Comparison of ENCODE assay signal across 18 cellular contexts in genomic region chr6:30063315-30063714, GRCh38. TPM values are rescaled to one million over a fixed set of nuclear protein-coding genes. Genes with fewer than 3 reads are reported as not detected.
DNase-seq lines count a peak whose midpoint lies in the region; ATAC-seq, FAIRE-seq and TF ChIP-seq lines count a peak whose summit lies in the region.
"Had no signal": no experiment of that assay in that cellular context is flagged by ENCODE, and none has a peak within 500 bp of the region (broad histone marks: within the 10 kb centered on the region; RNA-seq: fewer than 3 reads in every experiment).

No MANE protein-coding gene starts in this region.

- no peak overlapping the region for H3K4me3 ChIP-seq in kidney (ENCODE audit: low read length in 2 of 2)
- H3K4me3 ChIP-seq: A549, body of pancreas, PC-9, SK-N-MC had no signal

- no peaks in the 10 kb centered on the region for H3K9me3 Mint-ChIP-seq in activated CD4-positive, alpha-beta T cell treated with anti-CD3 and anti-CD28 coated beads, Interleukin-2, amount 10 ng/mL, durations not matched to agents 24 days and 14 days
- no peaks in the 10 kb centered on the region for H3K9me3 Mint-ChIP-seq in HFFc6
- peaks cover 0 to 4% of the 10 kb centered on the region in 2 donors for H3K9me3 Mint-ChIP-seq in activated naive CD4-positive, alpha-beta T cell treated with anti-CD3 and anti-CD28 coated beads, Interleukin-2, amount 50 U/mL, for 72 hours
- H3K9me3 Mint-ChIP-seq in natural killer cell = no peaks in the 10 kb centered on the region

- peaks cover 46% of the 10 kb centered on the region for H3K36me3 Mint-ChIP-seq in activated CD4-positive, alpha-beta T cell treated with anti-CD3 and anti-CD28 coated beads, Interleukin-2, amount 10 ng/mL, durations not matched to agents 24 days and 14 days (ENCODE audit: low read depth)
- H3K36me3 Mint-ChIP-seq in HFFc6 (ENCODE audit: low read depth) (peaks cover 28% of the 10 kb centered on the region), natural killer cell (peaks cover 6% of the 10 kb centered on the region)
- H3K36me3 Mint-ChIP-seq in activated naive CD4-positive, alpha-beta T cell treated with anti-CD3 and anti-CD28 coated beads, Interleukin-2, amount 50 U/mL, for 72 hours = peaks cover 34 to 51% of the 10 kb centered on the region in 2 donors

- no peak overlapping the region for H3K9ac ChIP-seq in kidney (ENCODE audit: low read length in 2 of 2)

- peaks cover 3% of the 10 kb centered on the region for H3K27me3 Mint-ChIP-seq in activated CD4-positive, alpha-beta T cell treated with anti-CD3 and anti-CD28 coated beads, Interleukin-2, amount 10 ng/mL, durations not matched to agents 24 days and 14 days
- H3K27me3 Mint-ChIP-seq in HFFc6 (ENCODE audit: insufficient read depth) (peaks cover 9% of the 10 kb centered on the region), natural killer cell (ENCODE audit: low read depth in 2 of 2) (no peaks in the 10 kb centered on the region)

- H3K4me3 Mint-ChIP-seq in activated CD4-positive, alpha-beta T cell treated with anti-CD3 and anti-CD28 coated beads, Interleukin-2, amount 10 ng/mL, durations not matched to agents 24 days and 14 days = peak overlapping the region; percentile 42
- H3K4me3 Mint-ChIP-seq in HFFc6 (peak overlapping the region; percentile 59), natural killer cell (peak overlapping the region; percentile 32)

- intact Hi-C loops in activated CD4-positive, alpha-beta T cell treated with anti-CD3 and anti-CD28 coated beads, Interleukin-2, amount 10 ng/mL, durations not matched to agents 24 days and 14 days (cut with micrococcal nuclease) = loop anchor here (5.0 to 10.0 kb wide), 4 partner anchors 96 to 551 kb away; partner anchors contain the start of genes GNL1, HLA-F, MRPS18B and PPP1R10
- intact Hi-C loops in natural killer cell (cut with micrococcal nuclease) (loop anchor here (5.0 kb wide), 1 partner anchor 121 kb away; the partner anchor contains the start of gene HLA-A), kidney (cut with DNase I) (no loop called here)

- no peaks in the 10 kb centered on the region for H3K9me3 ChIP-seq in kidney (ENCODE audit: control insufficient read depth in 1 of 2, low read length in 2 of 2)
- H3K9me3 ChIP-seq: A549, body of pancreas had no signal

- no peak overlapping the region for H3K27ac ChIP-seq in kidney (ENCODE audit: low read depth in 2 of 2, low read length in 2 of 2)
- H3K27ac ChIP-seq: A549, PC-9, SK-N-MC, WERI-Rb-1 had no signal

- TF ChIP-seq CTCF in HFFc6 (IDR thresholded peaks at IDR 0.05) = no peak
- no peak for TF ChIP-seq CTCF in natural killer cell (IDR thresholded peaks at IDR 0.05)
- no peak for TF ChIP-seq CTCF in kidney (IDR thresholded peaks at IDR 0.05; ENCODE audit: borderline replicate concordance, extremely low read depth, insufficient read depth)

- H3K4me1 ChIP-seq in kidney (ENCODE audit: control insufficient read depth in 1 of 2, insufficient read depth in 1 of 2, low read depth in 1 of 2, low read length in 2 of 2) = peaks cover 5 to 20% of the 10 kb centered on the region in 2 donors

- H3K4me1 Mint-ChIP-seq in activated CD4-positive, alpha-beta T cell treated with anti-CD3 and anti-CD28 coated beads, Interleukin-2, amount 10 ng/mL, durations not matched to agents 24 days and 14 days = peaks cover 43% of the 10 kb centered on the region
- H3K4me1 Mint-ChIP-seq in HFFc6 (ENCODE audit: low read depth) (peaks cover 61% of the 10 kb centered on the region), natural killer cell (peaks cover 54 to 58% of the 10 kb centered on the region in 2 donors)

- ATAC-seq in activated naive CD4-positive, alpha-beta T cell treated with anti-CD3 and anti-CD28 coated beads, Interleukin-2, amount 50 U/mL, for 72 hours = no peak
- ATAC-seq in natural killer cell = no peak
- ATAC-seq: A549, body of pancreas had no signal

- DNase-seq in activated CD4-positive, alpha-beta T cell treated with anti-CD3 and anti-CD28 coated beads, Interleukin-2, amount 10 ng/mL, durations not matched to agents 24 days and 14 days = no peak
- no peak for DNase-seq in activated CD4-positive, alpha-beta T cell treated with anti-CD3 and anti-CD28 coated beads for 1 hour
- DNase-seq in HFFc6 (no peak), natural killer cell (no peak), GDM1 (lab: John Stamatoyannopoulos, UW) (no peak), kidney (no peak), activated gamma-delta T cell treated with Interleukin-2 at 50 U/mL for 16 hours (no peak)
- no peak for DNase-seq in activated naive CD4-positive, alpha-beta T cell treated with anti-CD3 and anti-CD28 coated beads, Interleukin-2, amount 50 U/mL, for 72 hours (ENCODE audit: low spot score in 2 of 2)
- DNase-seq: body of pancreas; effector CD4-positive, alpha-beta T cell; Kasumi-1; NCI-H187; NCI-H510A; PC-9; WERI-Rb-1 had no signal

- no peak overlapping the region for H3K27ac Mint-ChIP-seq in activated CD4-positive, alpha-beta T cell treated with anti-CD3 and anti-CD28 coated beads, Interleukin-2, amount 10 ng/mL, durations not matched to agents 24 days and 14 days
- H3K27ac Mint-ChIP-seq in HFFc6 (no peak overlapping the region), natural killer cell (peak overlapping the region; percentile 98 to 99)
- peak overlapping the region; percentile 64 to 67 for H3K27ac Mint-ChIP-seq in activated naive CD4-positive, alpha-beta T cell treated with anti-CD3 and anti-CD28 coated beads, Interleukin-2, amount 50 U/mL, for 72 hours

- no peak for FAIRE-seq in kidney (lab: Jason Lieb, UNC)
- FAIRE-seq: A549 had no signal

- H3K36me3 ChIP-seq in kidney (ENCODE audit: control insufficient read depth in 1 of 2, insufficient read depth in 2 of 2, low read length in 2 of 2) = no peaks in the 10 kb centered on the region

RNA-seq across cellular contexts. Expression of gene POLR1H, which starts 2.2 kb away (rescaled TPM):
- total RNA-seq in activated CD4-positive, alpha-beta T cell treated with anti-CD3 and anti-CD28 coated beads, Interleukin-2, amount 10 ng/mL, durations not matched to agents 24 days and 14 days = 85.6 and 87.0 TPM in 2 replicates
- 10 to 100 TPM; 18.6 to 28.3 (median 23.9) TPM for total RNA-seq in HFFc6 (2021; fragmentation: NEBNext Ultra II Directional; extraction: Animal tissue kit (Norgen Biotek cat#: 25700))
- 10 to 100 TPM; 52.7 to 65.6 TPM for total RNA-seq in activated naive CD4-positive, alpha-beta T cell treated with anti-CD3 and anti-CD28 coated beads, Interleukin-2, amount 50 U/mL, for 72 hours
- total RNA-seq in natural killer cell (10 to 100 TPM; 21.0 to 36.2 (median 28.5) TPM), kidney (23.3 TPM)
- polyA plus RNA-seq in kidney (ENCODE audit: insufficient read depth, low read depth, low replicate concordance) = 52.8 TPM

RNA-seq across cellular contexts. Expression of gene PPP1R11, which starts 3.7 kb away (rescaled TPM):
- 60.9 and 61.1 TPM in 2 replicates for total RNA-seq in activated CD4-positive, alpha-beta T cell treated with anti-CD3 and anti-CD28 coated beads, Interleukin-2, amount 10 ng/mL, durations not matched to agents 24 days and 14 days
- 10 to 100 TPM; 47.1 to 61.7 (median 53.2) TPM for total RNA-seq in HFFc6 (2021; fragmentation: NEBNext Ultra II Directional; extraction: Animal tissue kit (Norgen Biotek cat#: 25700))
- total RNA-seq in activated naive CD4-positive, alpha-beta T cell treated with anti-CD3 and anti-CD28 coated beads, Interleukin-2, amount 50 U/mL, for 72 hours = 10 to 100 TPM; 48.5 to 53.3 TPM
- total RNA-seq in natural killer cell (10 to 100 TPM; 52.9 to 75.3 (median 61.1) TPM), kidney (71.6 TPM)
- polyA plus RNA-seq in kidney (ENCODE audit: insufficient read depth, low read depth, low replicate concordance) = 78.3 TPM

RNA-seq across cellular contexts. Expression of gene RNF39, which starts 12.3 kb away (rescaled TPM):
- not detected in 2 replicates for total RNA-seq in activated CD4-positive, alpha-beta T cell treated with anti-CD3 and anti-CD28 coated beads, Interleukin-2, amount 10 ng/mL, durations not matched to agents 24 days and 14 days
- total RNA-seq in HFFc6 (2021; fragmentation: NEBNext Ultra II Directional; extraction: Animal tissue kit (Norgen Biotek cat#: 25700)) = not detected
- total RNA-seq in activated naive CD4-positive, alpha-beta T cell treated with anti-CD3 and anti-CD28 coated beads, Interleukin-2, amount 50 U/mL, for 72 hours = not detected
- total RNA-seq in natural killer cell (not detected), kidney (1.3 TPM)
- polyA plus RNA-seq in kidney (ENCODE audit: insufficient read depth, low read depth, low replicate concordance) = not detected
- total RNA-seq: temporal lobe had no signal
- polyA plus RNA-seq: A549 had no signal

RNA-seq across cellular contexts. Expression of gene TRIM31, which starts 49.6 kb away (rescaled TPM):
- 0.09 TPM in 1 of 2 replicates, not detected in the other for total RNA-seq in activated CD4-positive, alpha-beta T cell treated with anti-CD3 and anti-CD28 coated beads, Interleukin-2, amount 10 ng/mL, durations not matched to agents 24 days and 14 days
- total RNA-seq in HFFc6 (2021; fragmentation: NEBNext Ultra II Directional; extraction: Animal tissue kit (Norgen Biotek cat#: 25700)) = not detected
- total RNA-seq in activated naive CD4-positive, alpha-beta T cell treated with anti-CD3 and anti-CD28 coated beads, Interleukin-2, amount 50 U/mL, for 72 hours = not detected
- total RNA-seq in natural killer cell (not detected), kidney (0.22 TPM)
- polyA plus RNA-seq in kidney (ENCODE audit: insufficient read depth, low read depth, low replicate concordance) = 0.26 TPM
- total RNA-seq: PC-9, temporal lobe had no signal

Comparison
In these comparisons a context has a peak if more than half of its experiments do, and no peak if none do; other contexts are left out.
1. H3K27ac Mint-ChIP-seq: peak in activated naive CD4-positive, alpha-beta T cell treated with anti-CD3 and anti-CD28 coated beads, Interleukin-2, amount 50 U/mL, for 72 hours (2 of 2) and natural killer cell (2 of 2); none in activated CD4-positive, alpha-beta T cell treated with anti-CD3 and anti-CD28 coated beads, Interleukin-2, amount 10 ng/mL, durations not matched to agents 24 days and 14 days (single experiment) and HFFc6 (single experiment).
2. Peak in every context shown above with its lines, with median percentiles within 50 percentile points of each other: H3K4me3 Mint-ChIP-seq.